In the genomic region with DNA sequence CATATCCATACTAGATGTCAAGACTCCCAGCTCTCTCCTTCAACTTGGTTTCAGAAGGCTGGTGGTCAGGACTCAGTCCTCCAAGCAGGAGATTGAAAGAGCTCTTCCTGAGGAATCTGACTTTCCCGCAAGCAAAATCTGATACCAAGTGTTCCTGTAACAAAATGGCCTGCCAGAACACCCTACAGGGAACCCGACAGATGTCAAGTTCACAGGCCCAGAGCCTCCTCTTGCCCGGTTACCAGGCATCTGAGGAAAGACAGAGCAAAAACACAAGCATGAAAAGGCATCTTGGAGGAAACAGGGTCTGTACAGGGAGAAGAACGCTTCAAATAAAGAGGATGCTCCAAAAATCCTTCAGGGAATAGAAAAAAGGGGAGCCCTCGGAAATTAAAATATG, we compare ENCODE assay signal across 27 cellular contexts. TPM values are rescaled to one million over a fixed set of nuclear protein-coding genes. Genes with fewer than 3 reads are reported as not detected.
"Had no signal": no experiment of that assay in that cellular context is flagged by ENCODE, and none has a peak within 500 bp of the region (broad histone marks: within the 10 kb centered on the region; RNA-seq: fewer than 3 reads in every experiment).

No MANE protein-coding gene starts in this region.

- DNase-seq: activated CD4-positive, alpha-beta memory T cell treated with anti-CD3 and anti-CD28 coated beads, Interleukin-2, amount 10 ng/mL, durations not matched to agents 7 days and 5 days; activated CD4-positive, alpha-beta T cell treated with anti-CD3 and anti-CD28 coated beads for 1 hour; activated CD4-positive, alpha-beta T cell treated with anti-CD3 and anti-CD28 coated beads for 4 hours; activated CD4-positive, alpha-beta T cell treated with anti-CD3 and anti-CD28 coated beads, Interleukin-2, amount 10 ng/mL, durations not matched to agents 7 days and 5 days; activated CD4-positive, alpha-beta T cell treated with anti-CD3 and anti-CD28 coated beads, Interleukin-2, amount 50 U/mL, for 4 hours; activated gamma-delta T cell treated with Interleukin-2 at 50 U/mL for 16 hours; activated naive CD4-positive, alpha-beta T cell treated with Interleukin-2 at 50 U/mL for 16 hours; activated naive CD8-positive, alpha-beta T cell treated with anti-CD3 and anti-CD28 coated beads, Interleukin-2, amount 10 ng/mL, durations not matched to agents 7 days and 5 days; activated T-cell treated with anti-CD3 and anti-CD28 coated beads for 4 hours; activated T-cell treated with anti-CD3 and anti-CD28 coated beads, Interleukin-2, amount 50 U/mL, for 24 hours; activated T-cell treated with anti-CD3 and anti-CD28 coated beads, Interleukin-2, amount 50 U/mL, for 72 hours; brain microvascular endothelial cell; caudate nucleus; cerebellar nuclear complex; colonic mucosa; effector CD8-positive, alpha-beta T cell; foreskin fibroblast; glutamatergic neuron; heart left ventricle; T-helper 1 cell; T-helper 17 cell had no signal

- H3K27ac ChIP-seq: ascending aorta, brain microvascular endothelial cell, colonic mucosa, heart left ventricle had no signal

- H3K4me1 ChIP-seq: ascending aorta, colonic mucosa, heart left ventricle had no signal

- H3K9me3 ChIP-seq: ascending aorta, colonic mucosa, heart left ventricle had no signal

- H3K36me3 ChIP-seq: ascending aorta, brain microvascular endothelial cell, colonic mucosa, heart left ventricle had no signal

- H3K4me3 ChIP-seq: ascending aorta, colonic mucosa, heart left ventricle had no signal

RNA-seq across cellular contexts. Expression of a gene that starts 8.7 kb away (rescaled TPM):
- total RNA-seq: activated CD4-positive, alpha-beta memory T cell treated with anti-CD3 and anti-CD28 coated beads, Interleukin-2, amount 10 ng/mL, durations not matched to agents 7 days and 5 days; activated CD4-positive, alpha-beta T cell treated with anti-CD3 and anti-CD28 coated beads, Interleukin-2, amount 10 ng/mL, durations not matched to agents 7 days and 5 days; activated naive CD4-positive, alpha-beta T cell treated with anti-CD3 and anti-CD28 coated beads, Interleukin-2, amount 50 U/mL, for 72 hours; dermis microvascular lymphatic vessel endothelial cell; T-helper 17 cell had no signal

RNA-seq across cellular contexts. Expression of a gene that starts 15.4 kb away (rescaled TPM):
- total RNA-seq: activated CD4-positive, alpha-beta memory T cell treated with anti-CD3 and anti-CD28 coated beads, Interleukin-2, amount 10 ng/mL, durations not matched to agents 7 days and 5 days; activated CD4-positive, alpha-beta T cell treated with anti-CD3 and anti-CD28 coated beads, Interleukin-2, amount 10 ng/mL, durations not matched to agents 7 days and 5 days; activated naive CD4-positive, alpha-beta T cell treated with anti-CD3 and anti-CD28 coated beads, Interleukin-2, amount 50 U/mL, for 72 hours; activated T-cell treated with anti-CD3 and anti-CD28 coated beads, Interleukin-2, amount 50 U/mL, for 72 hours; ascending aorta; colonic mucosa; epithelial cell of proximal tubule; esophagus mucosa; frontal cortex had no signal
